Comparison of ENCODE assay signal across 16 cellular contexts in genomic region chr11:61083601-61084147, GRCh38. TPM values are rescaled to one million over a fixed set of nuclear protein-coding genes. Genes with fewer than 3 reads are reported as not detected.
A peak's percentile ranks its signal among the peaks of the same experiment; 100 is the strongest.
DNase-seq lines count a peak whose midpoint lies in the region; ATAC-seq and TF ChIP-seq lines count a peak whose summit lies in the region.
"Had no signal": no experiment of that assay in that cellular context is flagged by ENCODE, and none has a peak within 500 bp of the region (broad histone marks: within the 10 kb centered on the region; RNA-seq: fewer than 3 reads in every experiment).

No MANE protein-coding gene starts in this region.

- DNase-seq in CD4-positive, CD25-positive, alpha-beta regulatory T cell = peak; percentile 49 to 92 (median 79)
- DNase-seq in T-helper 1 cell (peak; percentile 41 to 85 (median 64)), lower lobe of right lung (no peak), HuH-7.5 (ENCODE audit: low spot score) (no peak), NCI-H1048 (lab: John Stamatoyannopoulos, UW) (no peak), NCI-H82 (lab: John Stamatoyannopoulos, UW) (no peak)
- DNase-seq in activated T-helper 1 cell treated with anti-CD3 and anti-CD28 coated beads, Interleukin-12 subunit alpha, Interleukin-12 subunit beta, Interleukin-2, Interleukin-4 antibody, amounts not matched to agents 30 ng/mL and 10 ng/mL and 1 ng/mL, durations not matched to agents 14 hours and 24 hours and 36 hours (ENCODE audit: low spot score) = peak; percentile 75
- DNase-seq: anterior cingulate cortex, NCI-H1694 treated with DMSO at 0.1 percent for 48 hours, ovary, thyroid gland had no signal

- intact Hi-C loops in activated T-helper 1 cell treated with anti-CD3 and anti-CD28 coated beads, Interleukin-12 subunit alpha, Interleukin-12 subunit beta, Interleukin-2, Interleukin-4 antibody, amounts not matched to agents 30 ng/mL and 10 ng/mL and 1 ng/mL, durations not matched to agents 14 hours and 24 hours and 36 hours (cut with micrococcal nuclease) = loop anchor here (2.0 to 5.0 kb wide), 8 partner anchors 23 to 105 kb away; partner anchors contain the start of gene VPS37C
- intact Hi-C loops in lower lobe of right lung (cut with DNase I) = no loop called here

- ATAC-seq in CD4-positive, CD25-positive, alpha-beta regulatory T cell (ENCODE audit: low read depth in 2 of 2) = peak; percentile 74 to 76
- ATAC-seq in lower lobe of right lung (peak in 1 of 2 donors; percentile 19), HG02588 (IDR thresholded peaks at IDR 0.05; ENCODE audit: unreplicated experiment) (no peak)

- peaks cover 30 to 63% (median 45%) of the 10 kb centered on the region in 4 donors for H3K4me1 Mint-ChIP-seq in CD4-positive, CD25-positive, alpha-beta regulatory T cell
- H3K4me1 Mint-ChIP-seq in activated T-helper 1 cell treated with anti-CD3 and anti-CD28 coated beads, Interleukin-12 subunit alpha, Interleukin-12 subunit beta, Interleukin-2, Interleukin-4 antibody, amounts not matched to agents 30 ng/mL and 10 ng/mL and 1 ng/mL, durations not matched to agents 14 hours and 24 hours and 36 hours (ENCODE audit: low read depth) = peaks cover 67% of the 10 kb centered on the region

- H3K27ac Mint-ChIP-seq in CD4-positive, CD25-positive, alpha-beta regulatory T cell = peak overlapping the region; percentile 97 to 100 (median 99)
- peak overlapping the region; percentile 99 for H3K27ac Mint-ChIP-seq in activated T-helper 1 cell treated with anti-CD3 and anti-CD28 coated beads, Interleukin-12 subunit alpha, Interleukin-12 subunit beta, Interleukin-2, Interleukin-4 antibody, amounts not matched to agents 30 ng/mL and 10 ng/mL and 1 ng/mL, durations not matched to agents 14 hours and 24 hours and 36 hours

- peak overlapping the region; percentile 78 to 91 (median 84) for H3K4me3 Mint-ChIP-seq in CD4-positive, CD25-positive, alpha-beta regulatory T cell
- peak overlapping the region; percentile 88 for H3K4me3 Mint-ChIP-seq in activated T-helper 1 cell treated with anti-CD3 and anti-CD28 coated beads, Interleukin-12 subunit alpha, Interleukin-12 subunit beta, Interleukin-2, Interleukin-4 antibody, amounts not matched to agents 30 ng/mL and 10 ng/mL and 1 ng/mL, durations not matched to agents 14 hours and 24 hours and 36 hours

- H3K27me3 ChIP-seq in CD4-positive, CD25-positive, alpha-beta regulatory T cell (ENCODE audit: control insufficient read depth, insufficient read depth, low read length) = no peaks in the 10 kb centered on the region
- H3K27me3 ChIP-seq in lower lobe of right lung (ENCODE audit: low read depth) = no peaks in the 10 kb centered on the region
- H3K27me3 ChIP-seq: hepatocyte, ovary, thyroid gland had no signal

- no peaks in the 10 kb centered on the region for H3K9me3 ChIP-seq in CD4-positive, CD25-positive, alpha-beta regulatory T cell (ENCODE audit: control insufficient read depth in 2 of 2, low read length in 2 of 2)
- H3K9me3 ChIP-seq in lower lobe of right lung = no peaks in the 10 kb centered on the region
- H3K9me3 ChIP-seq: ovary, thyroid gland had no signal

- peak overlapping the region; percentile 96 for H3K27ac ChIP-seq in CD4-positive, CD25-positive, alpha-beta regulatory T cell (ENCODE audit: insufficient read depth, low read length, poor library complexity, severe bottlenecking)
- H3K27ac ChIP-seq in lower lobe of right lung = peak overlapping the region; percentile 31
- H3K27ac ChIP-seq: hepatocyte, ovary, thyroid gland had no signal

- H3K36me3 Mint-ChIP-seq in CD4-positive, CD25-positive, alpha-beta regulatory T cell = no peaks in the 10 kb centered on the region
- H3K36me3 Mint-ChIP-seq in activated T-helper 1 cell treated with anti-CD3 and anti-CD28 coated beads, Interleukin-12 subunit alpha, Interleukin-12 subunit beta, Interleukin-2, Interleukin-4 antibody, amounts not matched to agents 30 ng/mL and 10 ng/mL and 1 ng/mL, durations not matched to agents 14 hours and 24 hours and 36 hours (ENCODE audit: low read depth) = peaks cover 33% of the 10 kb centered on the region

- no peaks in the 10 kb centered on the region for H3K27me3 Mint-ChIP-seq in CD4-positive, CD25-positive, alpha-beta regulatory T cell
- no peaks in the 10 kb centered on the region for H3K27me3 Mint-ChIP-seq in activated T-helper 1 cell treated with anti-CD3 and anti-CD28 coated beads, Interleukin-12 subunit alpha, Interleukin-12 subunit beta, Interleukin-2, Interleukin-4 antibody, amounts not matched to agents 30 ng/mL and 10 ng/mL and 1 ng/mL, durations not matched to agents 14 hours and 24 hours and 36 hours (ENCODE audit: insufficient read depth)

- no peaks in the 10 kb centered on the region for H3K36me3 ChIP-seq in CD4-positive, CD25-positive, alpha-beta regulatory T cell (ENCODE audit: control insufficient read depth, insufficient read depth, low read length)
- H3K36me3 ChIP-seq in lower lobe of right lung = no peaks in the 10 kb centered on the region
- H3K36me3 ChIP-seq: ovary, thyroid gland had no signal

- peaks cover 53% of the 10 kb centered on the region for H3K4me1 ChIP-seq in CD4-positive, CD25-positive, alpha-beta regulatory T cell (ENCODE audit: control insufficient read depth, insufficient read depth, low read length, poor library complexity, severe bottlenecking)
- peaks cover 12% of the 10 kb centered on the region for H3K4me1 ChIP-seq in lower lobe of right lung
- H3K4me1 ChIP-seq: thyroid gland had no signal

- peak overlapping the region; percentile 80 for H3K4me3 ChIP-seq in CD4-positive, CD25-positive, alpha-beta regulatory T cell (ENCODE audit: low read depth, low read length)
- H3K4me3 ChIP-seq in lower lobe of right lung = no peak overlapping the region
- H3K4me3 ChIP-seq: hepatocyte, ovary, thyroid gland had no signal

- no peaks in the 10 kb centered on the region for H3K9me3 Mint-ChIP-seq in CD4-positive, CD25-positive, alpha-beta regulatory T cell
- H3K9me3 Mint-ChIP-seq in activated T-helper 1 cell treated with anti-CD3 and anti-CD28 coated beads, Interleukin-12 subunit alpha, Interleukin-12 subunit beta, Interleukin-2, Interleukin-4 antibody, amounts not matched to agents 30 ng/mL and 10 ng/mL and 1 ng/mL, durations not matched to agents 14 hours and 24 hours and 36 hours = peaks cover 5% of the 10 kb centered on the region

- no peak for TF ChIP-seq CTCF in lower lobe of right lung (IDR thresholded peaks at IDR 0.05)

RNA-seq across cellular contexts. Expression of gene CD5, which starts 18.6 kb away (rescaled TPM):
- 390 TPM for total RNA-seq in CD4-positive, CD25-positive, alpha-beta regulatory T cell
- 100 to 1,000 TPM; 150 to 253 (median 213) TPM for polyA plus RNA-seq in CD4-positive, CD25-positive, alpha-beta regulatory T cell
- total RNA-seq in activated T-helper 1 cell treated with anti-CD3 and anti-CD28 coated beads, Interleukin-12 subunit alpha, Interleukin-12 subunit beta, Interleukin-2, Interleukin-4 antibody, amounts not matched to agents 30 ng/mL and 10 ng/mL and 1 ng/mL, durations not matched to agents 14 hours and 24 hours and 36 hours = 336 and 339 TPM in 2 replicates
- total RNA-seq in lower lobe of right lung = 3.5 TPM
- total RNA-seq: endothelial cell of umbilical vein, hepatocyte, lung microvascular endothelial cell had no signal
- polyA plus RNA-seq: AG04450, endothelial cell of umbilical vein had no signal

Comparison
In these comparisons a context has a peak if more than half of its experiments do, and no peak if none do; other contexts are left out.
1. DNase-seq: peak in CD4-positive, CD25-positive, alpha-beta regulatory T cell (3 of 3), T-helper 1 cell (5 of 5) and activated T-helper 1 cell treated with anti-CD3 and anti-CD28 coated beads, Interleukin-12 subunit alpha, Interleukin-12 subunit beta, Interleukin-2, Interleukin-4 antibody, amounts not matched to agents 30 ng/mL and 10 ng/mL and 1 ng/mL, durations not matched to agents 14 hours and 24 hours and 36 hours (single experiment); none in lower lobe of right lung (single experiment), HuH-7.5 (single experiment), NCI-H1048 (single experiment) and NCI-H82 (single experiment).
2. RNA of gene CD5, which starts 18.6 kb away (total RNA-seq): 390 TPM in CD4-positive, CD25-positive, alpha-beta regulatory T cell (single experiment) and 336 to 339 TPM in activated T-helper 1 cell treated with anti-CD3 and anti-CD28 coated beads, Interleukin-12 subunit alpha, Interleukin-12 subunit beta, Interleukin-2, Interleukin-4 antibody, amounts not matched to agents 30 ng/mL and 10 ng/mL and 1 ng/mL, durations not matched to agents 14 hours and 24 hours and 36 hours; 3.5 TPM in lower lobe of right lung (single experiment); every median in the first group is over 10 times any median in the second.